Comparison of ENCODE assay signal across 11 cellular contexts in the genomic region with DNA sequence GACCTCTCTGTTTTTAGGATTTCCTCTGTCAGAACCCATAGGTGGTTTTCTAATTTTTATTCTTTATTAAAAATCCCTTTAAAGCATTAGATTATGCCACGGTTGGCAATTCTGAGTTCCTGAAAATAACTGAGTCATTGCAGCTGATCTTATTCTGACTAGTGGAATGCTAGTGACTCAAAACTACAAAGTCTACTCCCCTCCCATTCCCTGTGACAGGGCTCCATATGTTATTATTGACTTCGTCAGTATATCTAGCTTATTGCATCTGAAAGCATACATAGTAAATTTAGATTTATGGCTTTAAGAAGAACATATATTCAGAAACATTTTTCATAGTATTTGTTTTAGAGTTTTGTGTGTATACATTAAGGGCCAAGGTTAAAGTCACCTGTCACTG. TPM values are rescaled to one million over a fixed set of nuclear protein-coding genes. Genes with fewer than 3 reads are reported as not detected.
DNase-seq lines count a peak whose midpoint lies in the region; ATAC-seq and TF ChIP-seq lines count a peak whose summit lies in the region.
"Had no signal": no experiment of that assay in that cellular context is flagged by ENCODE, and none has a peak within 500 bp of the region (broad histone marks: within the 10 kb centered on the region; RNA-seq: fewer than 3 reads in every experiment).

No MANE protein-coding gene starts in this region.

- no peaks in the 10 kb centered on the region for H3K27me3 ChIP-seq in PC-9 (ENCODE audit: insufficient read depth, low read depth)
- H3K27me3 ChIP-seq: upper lobe of left lung had no signal

- H3K9me2 ChIP-seq in PC-9 (ENCODE audit: insufficient read depth), result no peaks in the 10 kb centered on the region

- peak overlapping the region; percentile 24; the same call in 1 of the 2 replicates for H3K27ac ChIP-seq in PC-9
- H3K27ac ChIP-seq: upper lobe of left lung had no signal

- peaks cover 4% of the 10 kb centered on the region; the same call in 1 of the 2 replicates for H3K4me1 ChIP-seq in PC-9 (replicated peaks; ENCODE audit: insufficient read depth)
- H3K4me1 ChIP-seq: upper lobe of left lung had no signal

- no peaks in the 10 kb centered on the region for H3K79me2 ChIP-seq in PC-9 (ENCODE audit: low read depth)

- no peak overlapping the region for H3K4me2 ChIP-seq in PC-9

- intact Hi-C loops in PC-9 (cut with micrococcal nuclease; ENCODE audit: unreplicated experiment), result no loop called here

- DNase-seq in CD1c-positive myeloid dendritic cell (ENCODE audit: extremely low spot score) (peak; percentile 14), PC-9 (no peak), epidermal melanocyte (ENCODE audit: insufficient read length, low spot score) (peak; percentile 40), omental fat pad (ENCODE audit: low spot score) (no peak), NCI-H1105 treated with DMSO at 0.1 percent for 48 hours (lab: John Stamatoyannopoulos, UW) (no peak), GF-D8 (lab: John Stamatoyannopoulos, UW) (no peak), GM20000 (ENCODE audit: low spot score) (no peak)
- DNase-seq: NCI-H510A, SIG-M5, upper lobe of left lung had no signal

- H4K20me1 ChIP-seq in PC-9 (ENCODE audit: insufficient read depth), result no peaks in the 10 kb centered on the region

- H3K4me3 ChIP-seq in PC-9, result no peak overlapping the region
- H3K4me3 ChIP-seq: upper lobe of left lung had no signal

- H3K9me3 ChIP-seq in PC-9 (ENCODE audit: insufficient read depth, low read depth), result no peaks in the 10 kb centered on the region
- H3K9me3 ChIP-seq: upper lobe of left lung had no signal

- no peaks in the 10 kb centered on the region for H3K36me3 ChIP-seq in PC-9 (ENCODE audit: low read depth)
- H3K36me3 ChIP-seq: upper lobe of left lung had no signal

- H3F3A ChIP-seq in PC-9 (ENCODE audit: insufficient read depth, low read depth), result no peaks in the 10 kb centered on the region

- BruUV-seq in PC-9 (replicated peaks; lab: Mats Ljungman, UMichigan), result no TSS peak

- POLR2A ChIA-PET in PC-9 (lab: Charles Lee; ENCODE audit: unreplicated experiment), result no interaction called here

- H2AFZ ChIP-seq in PC-9, result no peak overlapping the region

- TF ChIP-seq CTCF in PC-9 (conservative IDR thresholded peaks at IDR 0.05) (no peak), omental fat pad (IDR thresholded peaks at IDR 0.05) (no peak), GM20000 (IDR thresholded peaks at IDR 0.05; ENCODE audit: extremely low read depth, missing control alignments) (no peak)

- ATAC-seq in omental fat pad (ENCODE audit: low FRiP score) (peak; percentile 64), GM21528 (IDR thresholded peaks at IDR 0.05; ENCODE audit: low FRiP score, unreplicated experiment) (no peak)

- CTCF ChIA-PET in PC-9 (lab: Charles Lee), result no interaction called here

RNA-seq across cellular contexts. Expression of a gene that starts 38.5 kb away (rescaled TPM):
- total RNA-seq in PC-9 (2021) (14.7 and 16.9 TPM in 2 replicates), omental fat pad (10 to 100 TPM; 21.3 to 48.7 (median 33.6) TPM)

Comparison
In these comparisons a context has a peak if more than half of its experiments do, and no peak if none do; other contexts are left out.
1. DNase-seq: peak in CD1c-positive myeloid dendritic cell (single experiment) and epidermal melanocyte (single experiment); none in PC-9 (0 of 2), omental fat pad (single experiment), NCI-H1105 treated with DMSO at 0.1 percent for 48 hours (single experiment), GF-D8 (single experiment) and GM20000 (single experiment).